ENCODE assay signal across 8 cellular contexts in genomic region chr22:20935780-20936539, GRCh38. TPM values are rescaled to one million over a fixed set of nuclear protein-coding genes. Genes with fewer than 3 reads are reported as not detected.
A peak's percentile ranks its signal among the peaks of the same experiment; 100 is the strongest.
DNase-seq lines count a peak whose midpoint lies in the region; ATAC-seq and TF ChIP-seq lines count a peak whose summit lies in the region.
"Not testable (repeated sequence)": the region's sequence is repeated elsewhere in the genome, so short reads cannot be mapped to it uniquely, and the experiment has no call there.

No MANE protein-coding gene starts in this region.

- H3K4me1 Mint-ChIP-seq in CD8-positive, alpha-beta T cell (ENCODE audit: low read depth) = peaks cover 82% of the 10 kb centered on the region
- H3K4me1 Mint-ChIP-seq in T-cell = peaks cover 83 to 85% (median 83%) of the 10 kb centered on the region in 3 donors
- peaks cover 82% of the 10 kb centered on the region for H3K4me1 Mint-ChIP-seq in activated naive CD4-positive, alpha-beta T cell treated with anti-CD3 and anti-CD28 coated beads, Interleukin-2, amount 50 U/mL, for 24 hours
- peaks cover 50 to 79% of the 10 kb centered on the region in 2 donors for H3K4me1 Mint-ChIP-seq in effector memory CD8-positive, alpha-beta T cell (ENCODE audit: low read depth in 2 of 2)
- peaks cover 40% of the 10 kb centered on the region for H3K4me1 Mint-ChIP-seq in memory B cell
- peaks cover 29% of the 10 kb centered on the region for H3K4me1 Mint-ChIP-seq in nephron progenitor cell

- peak overlapping the region; percentile 50 for H3K27ac ChIP-seq in A673 (ENCODE audit: low read depth, low read length, poor library complexity, severe bottlenecking)
- H3K27ac ChIP-seq in CD8-positive, alpha-beta T cell (ENCODE audit: low read depth, low read length); upper lobe of right lung: not testable (repeated sequence)

- H3K4me3 ChIP-seq in A673 (ENCODE audit: low read depth, low read length, poor library complexity, severe bottlenecking); CD8-positive, alpha-beta T cell (ENCODE audit: low read depth, low read length); upper lobe of right lung: not testable (repeated sequence)

- POLR2A ChIA-PET in A673 (lab: Charles Lee; ENCODE audit: low non-redundant PET); CD8-positive, alpha-beta T cell (lab: Charles Lee): not testable (repeated sequence)
- POLR2A ChIA-PET in T-cell (lab: Charles Lee) = interaction anchor here in 1 of 2 donors (0.7 kb wide), 1 partner anchor 13 kb away, joined by 4 read pairs; no protein-coding TSS in a partner anchor

- peaks cover 11% of the 10 kb centered on the region for H3K4me1 ChIP-seq in A673 (ENCODE audit: insufficient read depth, low read length, poor library complexity, severe bottlenecking)
- H3K4me1 ChIP-seq in CD8-positive, alpha-beta T cell (ENCODE audit: insufficient read depth, low read length) = peaks cover 40% of the 10 kb centered on the region
- H3K4me1 ChIP-seq in upper lobe of right lung = peaks cover 41% of the 10 kb centered on the region

- not testable (repeated sequence) for ATAC-seq in CD8-positive, alpha-beta T cell; T-cell (replicated peaks in 1 of 4); effector memory CD8-positive, alpha-beta T cell (replicated peaks); memory B cell (ENCODE audit: low read depth); upper lobe of right lung

- not testable (repeated sequence) for BruUV-seq in A673 (replicated peaks; lab: Mats Ljungman, UMichigan)

- peak overlapping the region; percentile 22 for H3K4me3 Mint-ChIP-seq in CD8-positive, alpha-beta T cell
- H3K4me3 Mint-ChIP-seq in T-cell = peak overlapping the region in 2 of 3 donors; percentile 2 to 36
- peak overlapping the region; percentile 30 for H3K4me3 Mint-ChIP-seq in activated naive CD4-positive, alpha-beta T cell treated with anti-CD3 and anti-CD28 coated beads, Interleukin-2, amount 50 U/mL, for 24 hours
- peak overlapping the region; percentile 69 for H3K4me3 Mint-ChIP-seq in effector memory CD8-positive, alpha-beta T cell
- H3K4me3 Mint-ChIP-seq in memory B cell, nephron progenitor cell: not testable (repeated sequence)

- H3K9me3 ChIP-seq in A673 (ENCODE audit: low read depth, low read length, poor library complexity, severe bottlenecking); CD8-positive, alpha-beta T cell (ENCODE audit: low read length); upper lobe of right lung: not testable (repeated sequence)

- intact Hi-C loops in A673 (cut with micrococcal nuclease; ENCODE audit: unreplicated experiment); CD8-positive, alpha-beta T cell (cut with DNase I, micrococcal nuclease); upper lobe of right lung (cut with DNase I): not testable (repeated sequence)

- DNase-seq in A673 (ENCODE audit: low spot score); CD8-positive, alpha-beta T cell; T-cell; effector memory CD8-positive, alpha-beta T cell; memory B cell (ENCODE audit: low spot score in 2 of 2); nephron progenitor cell: not testable (repeated sequence)
- DNase-seq in upper lobe of right lung = peak; percentile 12

- not testable (repeated sequence) for H3K9me3 Mint-ChIP-seq in CD8-positive, alpha-beta T cell; T-cell; activated naive CD4-positive, alpha-beta T cell treated with anti-CD3 and anti-CD28 coated beads, Interleukin-2, amount 50 U/mL, for 24 hours; effector memory CD8-positive, alpha-beta T cell; memory B cell; nephron progenitor cell

- not testable (repeated sequence) for H3K27me3 ChIP-seq in A673 (replicated peaks; ENCODE audit: insufficient read depth, low read depth, low read length, poor library complexity); CD8-positive, alpha-beta T cell (ENCODE audit: insufficient read depth, low read length); upper lobe of right lung

- not testable (repeated sequence) for H3K27ac Mint-ChIP-seq in CD8-positive, alpha-beta T cell; T-cell; activated naive CD4-positive, alpha-beta T cell treated with anti-CD3 and anti-CD28 coated beads, Interleukin-2, amount 50 U/mL, for 24 hours
- peak overlapping the region in 1 of 2 donors; percentile 27 for H3K27ac Mint-ChIP-seq in effector memory CD8-positive, alpha-beta T cell
- H3K27ac Mint-ChIP-seq in memory B cell (peak overlapping the region; percentile 45), nephron progenitor cell (peak overlapping the region; percentile 32)

- CTCF ChIA-PET in A673 (lab: Charles Lee) = interaction anchor here (0.6 kb wide), 1 partner anchor 132 kb away, joined by 3 read pairs; no protein-coding TSS in a partner anchor
- CTCF ChIA-PET in CD8-positive, alpha-beta T cell (lab: Charles Lee) = interaction anchor here (0.6 to 1.8 kb wide), 2 partner anchors 15 to 24 kb away, joined by 3 to 4 read pairs; no protein-coding TSS in a partner anchor
- CTCF ChIA-PET in T-cell (lab: Charles Lee) = not testable (repeated sequence)

- H3K36me3 ChIP-seq in A673 (ENCODE audit: insufficient read depth, low read length, poor library complexity, severe bottlenecking) (peaks cover 28% of the 10 kb centered on the region), upper lobe of right lung (peaks cover 36% of the 10 kb centered on the region)
- H3K36me3 ChIP-seq in CD8-positive, alpha-beta T cell (ENCODE audit: insufficient read depth, low read length) = peaks cover 11% of the 10 kb centered on the region

- H3K27me3 Mint-ChIP-seq in CD8-positive, alpha-beta T cell (ENCODE audit: low read depth); T-cell; activated naive CD4-positive, alpha-beta T cell treated with anti-CD3 and anti-CD28 coated beads, Interleukin-2, amount 50 U/mL, for 24 hours; effector memory CD8-positive, alpha-beta T cell; memory B cell; nephron progenitor cell (ENCODE audit: low read depth, poor library complexity): not testable (repeated sequence)

- not testable (repeated sequence) for TF ChIP-seq CTCF in A673 (conservative IDR thresholded peaks at IDR 0.05; ENCODE audit: low read depth, low read length); CD8-positive, alpha-beta T cell (IDR thresholded peaks at IDR 0.05); nephron progenitor cell (IDR thresholded peaks at IDR 0.05); upper lobe of right lung (IDR thresholded peaks at IDR 0.05)

- H3K36me3 Mint-ChIP-seq in CD8-positive, alpha-beta T cell = peaks cover 64% of the 10 kb centered on the region
- H3K36me3 Mint-ChIP-seq in T-cell (peaks cover 34% of the 10 kb centered on the region), memory B cell (peaks cover 25% of the 10 kb centered on the region), nephron progenitor cell (ENCODE audit: low read depth) (peaks cover 75% of the 10 kb centered on the region)
- peaks cover 14% of the 10 kb centered on the region for H3K36me3 Mint-ChIP-seq in activated naive CD4-positive, alpha-beta T cell treated with anti-CD3 and anti-CD28 coated beads, Interleukin-2, amount 50 U/mL, for 24 hours
- peaks cover 56% of the 10 kb centered on the region for H3K36me3 Mint-ChIP-seq in effector memory CD8-positive, alpha-beta T cell (ENCODE audit: insufficient read depth)

RNA-seq across cellular contexts. Expression of gene CRKL, which starts 18.8 kb away (rescaled TPM):
- total RNA-seq in A673 (2021) (79.0 and 82.5 TPM in 2 replicates), T-cell (10 to 100 TPM; 41.7 to 87.7 (median 85.4) TPM), upper lobe of right lung (60.8 TPM)
- 10 to 100 TPM; 57.7 to 60.2 TPM for total RNA-seq in CD8-positive, alpha-beta T cell

RNA-seq across cellular contexts. Expression of gene AIFM3, which starts 31.1 kb away (rescaled TPM):
- 0.48 TPM in 1 of 2 replicates, not detected in the other for total RNA-seq in A673 (2021)
- total RNA-seq in CD8-positive, alpha-beta T cell = under 1 TPM in 1 of 2 experiments, not detected in 1; 0.39 TPM
- 1 to 10 TPM in 2 of 5 donors, under 1 TPM in 3; 0.33 to 1.7 (median 0.66) TPM for total RNA-seq in T-cell
- 5.7 TPM for total RNA-seq in upper lobe of right lung

RNA-seq across cellular contexts. Expression of gene LZTR1, which starts 46.1 kb away (rescaled TPM):
- total RNA-seq in A673 (2021) (54.3 and 64.3 TPM in 2 replicates), T-cell (100 to 1,000 TPM in 3 of 5 donors, 10 to 100 TPM in 2; 57.1 to 118 (median 105) TPM), upper lobe of right lung (56.7 TPM)
- 10 to 100 TPM; 42.8 to 44.8 TPM for total RNA-seq in CD8-positive, alpha-beta T cell
